In genomic region chr19:2277138-2277537, GRCh38 we compare ENCODE assay signal across 2 cellular contexts.
TF ChIP-seq lines count a peak whose summit lies in the region.

No MANE protein-coding gene starts in this region.

TF ChIP-seq in GM12891, 5 proteins besides CTCF, POLR2A, EP300 and RAD21:
- TF ChIP-seq SPI1 (IDR thresholded peaks at IDR 0.05; ENCODE audit: low read depth, low read length) (no peak), POLR2AphosphoS5 (IDR thresholded peaks at IDR 0.05; ENCODE audit: low read depth, low read length) (peak; percentile 65)
TF ChIP-seq in GM12891: peak in this region for 1.

TF ChIP-seq in K562, 482 proteins besides CTCF, POLR2A, EP300 and RAD21:
- TF ChIP-seq ZNF316 (IDR thresholded peaks at IDR 0.05) (peak; percentile 51; the same call in 1 of the 2 replicates), GATAD2A (IDR thresholded peaks at IDR 0.05) (no peak), CHD2 (IDR thresholded peaks at IDR 0.05; ENCODE audit: low read depth, low read length) (peak; percentile 65; the same call in 1 of the 2 replicates), ZBTB7A (IDR thresholded peaks at IDR 0.05; ENCODE audit: borderline replicate concordance, control insufficient read depth, low read depth, low read length) (no peak)
